In genomic region chr12:50101663-50102062, GRCh38 we compare ENCODE assay signal across 1 cellular context.
TF ChIP-seq lines count a peak whose summit lies in the region.

No MANE protein-coding gene starts in this region.

TF ChIP-seq in HepG2, 621 proteins besides CTCF, POLR2A, EP300 and RAD21 (continues in another document):
- TF ChIP-seq NCOR1 (IDR thresholded peaks at IDR 0.05; ENCODE audit: borderline replicate concordance, low read length), result peak; percentile 60; the same call in 1 of the 2 replicates
- no peak for TF ChIP-seq ATF1 (CRISPR knock-in tag; IDR thresholded peaks at IDR 0.05)
- TF ChIP-seq HMGXB4 (CRISPR knock-in tag; IDR thresholded peaks at IDR 0.05; ENCODE audit: borderline replicate concordance in 1 of 2, low read depth in 1 of 2), result no peak
- TF ChIP-seq SCMH1 (CRISPR knock-in tag; IDR thresholded peaks at IDR 0.05; ENCODE audit: borderline replicate concordance), result no peak
- no peak for TF ChIP-seq ZNF710 (CRISPR knock-in tag; IDR thresholded peaks at IDR 0.05; ENCODE audit: borderline replicate concordance)
- TF ChIP-seq SIX1 (CRISPR knock-in tag; IDR thresholded peaks at IDR 0.05; ENCODE audit: borderline replicate concordance), result no peak
- TF ChIP-seq SRSF4 (IDR thresholded peaks at IDR 0.05; ENCODE audit: low read depth, low read length, poor library complexity, severe bottlenecking), result no peak
- TF ChIP-seq CEBPB (IDR thresholded peaks at IDR 0.05; ENCODE audit: borderline replicate concordance, low read depth, low read length), result peak; percentile 73; the same call in 1 of the 2 replicates
- no peak for TF ChIP-seq NR2C2 (CRISPR knock-in tag; IDR thresholded peaks at IDR 0.05; ENCODE audit: borderline replicate concordance)
- TF ChIP-seq PAXIP1 (CRISPR knock-in tag; conservative IDR thresholded peaks at IDR 0.05), result no peak
- no peak for TF ChIP-seq FOXP1 (IDR thresholded peaks at IDR 0.05)
- TF ChIP-seq FOXP1 (CRISPR knock-in tag; IDR thresholded peaks at IDR 0.05), result no peak
- TF ChIP-seq KLF9 (CRISPR knock-in tag; IDR thresholded peaks at IDR 0.05; ENCODE audit: low read depth), result no peak
- 0 out of 2 replicates have a peak, but pooled peaks have one; percentile 18 for TF ChIP-seq PITX1 (CRISPR knock-in tag; IDR thresholded peaks at IDR 0.05)
- no peak for TF ChIP-seq ZNF362 (CRISPR knock-in tag; IDR thresholded peaks at IDR 0.05; ENCODE audit: borderline replicate concordance)
- peak; percentile 77 for TF ChIP-seq HNF4A (CRISPR knock-in tag; IDR thresholded peaks at IDR 0.05)
- no peak for TF ChIP-seq TCF7L2 (IDR thresholded peaks at IDR 0.05; ENCODE audit: low read depth, low read length)
- no peak for TF ChIP-seq SNAI1 (CRISPR knock-in tag; IDR thresholded peaks at IDR 0.05; ENCODE audit: borderline replicate concordance)
- no peak for TF ChIP-seq PREB (CRISPR knock-in tag; IDR thresholded peaks at IDR 0.05)
- no peak for TF ChIP-seq RNF219 (CRISPR knock-in tag; IDR thresholded peaks at IDR 0.05)
- no peak for TF ChIP-seq AGO2 (optimal IDR thresholded peaks at IDR 0.05; ENCODE audit: low read depth, low read length)
- TF ChIP-seq SPEN (CRISPR knock-in tag; IDR thresholded peaks at IDR 0.05; ENCODE audit: low read depth), result no peak
- TF ChIP-seq KLF16 (CRISPR knock-in tag; IDR thresholded peaks at IDR 0.05), result no peak
- no peak for TF ChIP-seq ZFP37 (CRISPR knock-in tag; IDR thresholded peaks at IDR 0.05; ENCODE audit: borderline replicate concordance)
- TF ChIP-seq SKIL (CRISPR knock-in tag; IDR thresholded peaks at IDR 0.05; ENCODE audit: borderline replicate concordance), result no peak
- no peak for TF ChIP-seq FUBP1 (CRISPR knock-in tag; IDR thresholded peaks at IDR 0.05; ENCODE audit: borderline replicate concordance)
- TF ChIP-seq HES4 (CRISPR knock-in tag; IDR thresholded peaks at IDR 0.05; ENCODE audit: borderline replicate concordance), result no peak
- TF ChIP-seq ZSCAN30 (CRISPR knock-in tag; IDR thresholded peaks at IDR 0.05), result no peak
- peak; percentile 22; the same call in 1 of the 2 replicates for TF ChIP-seq STAG1 (CRISPR knock-in tag; IDR thresholded peaks at IDR 0.05)
- peak; percentile 56; the same call in 1 of the 2 replicates for TF ChIP-seq SMC3 (IDR thresholded peaks at IDR 0.05; ENCODE audit: low read length)
- TF ChIP-seq TEF (CRISPR knock-in tag; IDR thresholded peaks at IDR 0.05), result peak; percentile 81
- TF ChIP-seq DNMT3B (CRISPR knock-in tag; conservative IDR thresholded peaks at IDR 0.05), result no peak
- 0 out of 2 replicates have a peak, but pooled peaks have one; percentile 15 for TF ChIP-seq TFE3 (CRISPR knock-in tag; IDR thresholded peaks at IDR 0.05)
- TF ChIP-seq ZNF431 (CRISPR knock-in tag; IDR thresholded peaks at IDR 0.05; ENCODE audit: borderline replicate concordance, low read depth), result no peak
- TF ChIP-seq MAFK (conservative IDR thresholded peaks at IDR 0.05 in 1 of 2, IDR thresholded peaks at IDR 0.05 in 1 of 2; ENCODE audit: low read length in 2 of 2), result no peak
- TF ChIP-seq ZNF18 (CRISPR knock-in tag; IDR thresholded peaks at IDR 0.05; ENCODE audit: insufficient replicate concordance), result no peak
- TF ChIP-seq SAP130 (CRISPR knock-in tag; IDR thresholded peaks at IDR 0.05; ENCODE audit: low read depth), result peak; percentile 32; the same call in 1 of the 2 replicates
- TF ChIP-seq ARNT2 (CRISPR knock-in tag; IDR thresholded peaks at IDR 0.05; ENCODE audit: low read depth), result no peak
- TF ChIP-seq RBM22 (optimal IDR thresholded peaks at IDR 0.05; ENCODE audit: low read length), result no peak
- TF ChIP-seq GTF3A (CRISPR knock-in tag; conservative IDR thresholded peaks at IDR 0.05), result no peak
